ENCODE assay signal across 14 cellular contexts in the genomic region with DNA sequence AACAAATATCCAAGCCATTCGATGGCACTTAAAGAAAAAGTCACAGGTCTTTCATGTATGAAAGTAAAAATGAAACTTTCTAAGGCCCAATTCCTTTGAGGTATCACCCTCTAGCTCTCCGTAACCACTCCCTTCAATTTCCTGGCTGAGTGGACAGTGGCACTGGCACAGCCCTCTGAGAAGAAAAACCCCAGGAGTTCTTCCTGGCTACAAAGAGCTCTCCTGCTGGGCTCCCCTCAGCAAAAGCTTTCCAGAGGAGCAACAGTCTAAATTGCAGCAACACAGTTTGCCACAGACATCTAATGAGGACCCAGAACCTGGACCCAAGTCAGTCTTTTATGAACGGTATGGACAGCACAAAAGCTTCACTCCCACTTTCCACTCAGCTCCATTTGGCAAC.
DNase-seq lines count a peak whose midpoint lies in the region; ATAC-seq, FAIRE-seq and TF ChIP-seq lines count a peak whose summit lies in the region.
"Had no signal": no experiment of that assay in that cellular context is flagged by ENCODE, and none has a peak within 500 bp of the region (broad histone marks: within the 10 kb centered on the region; RNA-seq: fewer than 3 reads in every experiment).

No MANE protein-coding gene starts in this region.

- WGBS in K562 (ENCODE audit: insufficient coverage, low coverage, missing lambda C conversion rate), result 39% methylated on average over 3 of the region's 3 CpGs
- 70% methylated on average over 2 of the region's 3 CpGs for WGBS in mammary epithelial cell (ENCODE audit: low coverage, missing lambda C conversion rate)

- H3K4me3 ChIP-seq in K562 (no peak overlapping the region), mammary epithelial cell (replicated peaks in 1 of 3; ENCODE audit: insufficient read depth in 1 of 3, low read depth in 2 of 3, low read length in 3 of 3) (no peak overlapping the region)

- CTCF ChIA-PET in K562 (lab: Yijun Ruan, JAX; ENCODE audit: low intra/inter-chr PET ratio), result no interaction called here
- CTCF ChIA-PET in mammary epithelial cell (lab: Charles Lee; ENCODE audit: low non-redundant PET), result no interaction called here

- peak; percentile 1 for DNase-seq in NCI-H748 (lab: John Stamatoyannopoulos, UW; ENCODE audit: unreplicated experiment)
- no peak for DNase-seq in NCI-H748 treated with DMSO at 0.1 percent for 48 hours (lab: John Stamatoyannopoulos, UW)
- no peak for DNase-seq in K562 (ENCODE audit: extremely low read depth in 1 of 4, low spot score in 3 of 4)
- peak; percentile 16 for DNase-seq in iPS-NIHi7 (ENCODE audit: extremely low spot score)
- DNase-seq in mammary epithelial cell, result no peak
- DNase-seq: 8988T; C1 segment of cervical spinal cord; CD4-positive, alpha-beta memory T cell; DND-41; GOT3; H9 had no signal

- no peaks in the 10 kb centered on the region; a peak in 1 of 5 replicates for H3K4me1 ChIP-seq in K562 (replicated peaks in 1 of 2; ENCODE audit: control insufficient read depth in 2 of 2, insufficient read depth in 2 of 2, low read length in 2 of 2)
- H3K4me1 ChIP-seq in mammary epithelial cell (ENCODE audit: insufficient read depth, low read length), result no peaks in the 10 kb centered on the region

- H2AFZ ChIP-seq in K562 (ENCODE audit: low read depth, low read length) (peak overlapping the region; percentile 70), mammary epithelial cell (ENCODE audit: low read depth, low read length) (no peak overlapping the region)

- H3K9me3 ChIP-seq in K562 (replicated peaks; ENCODE audit: control insufficient read depth, insufficient read depth, low read depth, low read length), result no peaks in the 10 kb centered on the region
- H3K9me3 ChIP-seq in mammary epithelial cell (replicated peaks; ENCODE audit: insufficient read depth, low read length), result no peaks in the 10 kb centered on the region

- H3K79me2 ChIP-seq in K562 (ENCODE audit: control insufficient read depth, insufficient read depth, low read length) (no peaks in the 10 kb centered on the region), mammary epithelial cell (ENCODE audit: insufficient read depth, low read length) (no peaks in the 10 kb centered on the region)

- POLR2A ChIA-PET in K562 (lab: Yijun Ruan, JAX), result interaction anchor here (0.8 kb wide), 1 partner anchor 14 kb away, joined by 3 read pairs; no protein-coding TSS in a partner anchor

- H3K9me1 ChIP-seq in K562 (ENCODE audit: control insufficient read depth, insufficient read depth, low read length), result no peaks in the 10 kb centered on the region

- H3K36me3 ChIP-seq in K562 (ENCODE audit: control insufficient read depth, insufficient read depth, low read length) (no peaks in the 10 kb centered on the region), mammary epithelial cell (ENCODE audit: insufficient read depth, low read length) (no peaks in the 10 kb centered on the region)

- in situ Hi-C loops in K562 (cut with MboI) (no loop called here), mammary epithelial cell (cut with MboI; ENCODE audit: low sequenced_read_pairs in 2 of 2) (no loop called here)

- TF ChIP-seq CTCF in K562 (IDR thresholded peaks at IDR 0.05 in 2 of 3, conservative IDR thresholded peaks at IDR 0.05 in 1 of 3; ENCODE audit: insufficient read depth in 2 of 3, low read depth in 1 of 3, low read length in 3 of 3), result no peak
- TF ChIP-seq CTCF in mammary epithelial cell (conservative IDR thresholded peaks at IDR 0.05 in 1 of 2, IDR thresholded peaks at IDR 0.05 in 1 of 2; ENCODE audit: extremely low read depth in 1 of 2, insufficient read depth in 1 of 2, low read depth in 1 of 2, low read length in 2 of 2), result no peak

- ATAC-seq in K562 (no peak), GM18502 (IDR thresholded peaks at IDR 0.05; ENCODE audit: poor library complexity, unreplicated experiment) (no peak), GM18861 (IDR thresholded peaks at IDR 0.05; ENCODE audit: unreplicated experiment) (no peak)

- no peak for TF ChIP-seq POLR2A in K562 (conservative IDR thresholded peaks at IDR 0.05)

- no peak for FAIRE-seq in K562 (lab: Jason Lieb, UNC)

- TF ChIP-seq RAD21 in Ishikawa (IDR thresholded peaks at IDR 0.05; ENCODE audit: low read depth) (no peak), K562 (CRISPR knock-in tag; conservative IDR thresholded peaks at IDR 0.05 in 1 of 2, IDR thresholded peaks at IDR 0.05 in 1 of 2) (no peak)

- intact Hi-C loops in K562 (cut with micrococcal nuclease) (no loop called here), mammary epithelial cell (cut with micrococcal nuclease) (no loop called here)

- no peak for TF ChIP-seq EP300 in Ishikawa (IDR thresholded peaks at IDR 0.05; ENCODE audit: borderline replicate concordance)
- TF ChIP-seq EP300 in K562 (IDR thresholded peaks at IDR 0.05; ENCODE audit: low read length), result no peak

- no peaks in the 10 kb centered on the region for H4K20me1 ChIP-seq in K562 (replicated peaks; ENCODE audit: control insufficient read depth, insufficient read depth, low read length)
- H4K20me1 ChIP-seq in mammary epithelial cell (ENCODE audit: insufficient read depth, low read length), result no peaks in the 10 kb centered on the region

- H3K4me2 ChIP-seq in K562 (ENCODE audit: insufficient read depth, low read length) (no peak overlapping the region), mammary epithelial cell (ENCODE audit: insufficient read depth, low read depth, low read length) (no peak overlapping the region)

- BruUV-seq in K562 (replicated peaks; lab: Mats Ljungman, UMichigan), result no TSS peak
- BruUV-seq in mammary epithelial cell (replicated peaks; lab: Mats Ljungman, UMichigan), result no TSS peak

- H3K27ac ChIP-seq in K562 (ENCODE audit: extremely low read depth, low read depth, low read length) (no peak overlapping the region), mammary epithelial cell (ENCODE audit: insufficient read depth, low read depth, low read length) (no peak overlapping the region)

- dilution Hi-C loops in mammary epithelial cell (cut with HindIII; ENCODE audit: low sequenced_read_pairs), result no loop called here

- H3K27me3 ChIP-seq in K562 (ENCODE audit: control insufficient read depth in 2 of 2, insufficient read depth in 2 of 2, low read length in 2 of 2), result no peaks in the 10 kb centered on the region
- H3K27me3 ChIP-seq in mammary epithelial cell (ENCODE audit: insufficient read depth, low read length), result no peaks in the 10 kb centered on the region

- H3K9ac ChIP-seq in K562 (ENCODE audit: insufficient read depth in 1 of 2, low read depth in 2 of 2, low read length in 2 of 2) (no peak overlapping the region), mammary epithelial cell (ENCODE audit: insufficient read depth, low read length) (no peak overlapping the region)

TF ChIP-seq in Ishikawa, 13 proteins besides CTCF, POLR2A, EP300 and RAD21:
- 0 out of 2 replicates have a peak, but pooled peaks have one; percentile 32 for TF ChIP-seq NFIC (IDR thresholded peaks at IDR 0.05)
- TF ChIP-seq TEAD4 (IDR thresholded peaks at IDR 0.05), result no peak

TF ChIP-seq in K562, 482 proteins besides CTCF, POLR2A, EP300 and RAD21:
- no peak for TF ChIP-seq SAFB (IDR thresholded peaks at IDR 0.05; ENCODE audit: borderline replicate concordance, low read depth, low read length)
- TF ChIP-seq HIVEP1 (CRISPR knock-in tag; IDR thresholded peaks at IDR 0.05), result no peak
- TF ChIP-seq RCOR1 (IDR thresholded peaks at IDR 0.05; ENCODE audit: borderline replicate concordance in 1 of 2, low read depth in 2 of 2, low read length in 2 of 2), result no peak
- no peak for TF ChIP-seq DIDO1 (tag; IDR thresholded peaks at IDR 0.05; ENCODE audit: low read depth)
- TF ChIP-seq KDM4B (IDR thresholded peaks at IDR 0.05; ENCODE audit: borderline replicate concordance in 2 of 2, low read depth in 1 of 2), result no peak
- no peak for TF ChIP-seq RAD51 (IDR thresholded peaks at IDR 0.05; ENCODE audit: borderline replicate concordance, low read depth)
- no peak for TF ChIP-seq ELF2 (CRISPR knock-in tag; IDR thresholded peaks at IDR 0.05)
- TF ChIP-seq KLF13 (tag; IDR thresholded peaks at IDR 0.05; ENCODE audit: borderline replicate concordance, low read depth), result no peak
- no peak for TF ChIP-seq ARID3A (IDR thresholded peaks at IDR 0.05; ENCODE audit: borderline replicate concordance, low read depth, low read length)
- TF ChIP-seq ETS2 (tag; IDR thresholded peaks at IDR 0.05; ENCODE audit: borderline replicate concordance, poor library complexity, severe bottlenecking), result no peak
- TF ChIP-seq GABPA (tag; conservative IDR thresholded peaks at IDR 0.05; ENCODE audit: low read depth), result no peak
- TF ChIP-seq EGR1 (conservative IDR thresholded peaks at IDR 0.05), result no peak

Comparison
In these comparisons a context has a peak if more than half of its experiments do, and no peak if none do; other contexts are left out.
1. DNase-seq: peak in NCI-H748 (single experiment) and iPS-NIHi7 (single experiment); none in NCI-H748 treated with DMSO at 0.1 percent for 48 hours (single experiment), K562 (0 of 4) and mammary epithelial cell (single experiment).